23 cellular contexts compared by ENCODE assay signal in genomic region chr9:136358888-136359287, GRCh38. TPM values are rescaled to one million over a fixed set of nuclear protein-coding genes. Genes with fewer than 3 reads are reported as not detected.
"Had no signal": no experiment of that assay in that cellular context is flagged by ENCODE, and none has a peak within 500 bp of the region (broad histone marks: within the 10 kb centered on the region; RNA-seq: fewer than 3 reads in every experiment).

No MANE protein-coding gene starts in this region.

- H3K9ac ChIP-seq: SK-N-SH had no signal

- DNase-seq: KBM-7, NCI-H1092, NCI-H1105 treated with DMSO at 0.1 percent for 48 hours, NCI-H1417 treated with DMSO at 0.1 percent for 48 hours, NCI-H146, NCI-H1694 treated with DMSO at 0.1 percent for 48 hours, NCI-H1930, NCI-H2081, NCI-H2107, NCI-H226, NCI-H446, NCI-H510A, NCI-H524 treated with DMSO at 0.1 percent for 48 hours, NCI-H69, NCI-H774, RPMI8226, SHP77, SK-N-SH, SW 1271 had no signal

- H3K4me2 ChIP-seq: SK-N-SH had no signal

- H3K9me3 ChIP-seq: SK-N-SH had no signal

- FAIRE-seq: HepG2, RCC 7860 had no signal

RNA-seq across cellular contexts. Expression of gene CARD9, which starts 14.6 kb away (rescaled TPM):
- total RNA-seq: SK-MEL-5 had no signal

RNA-seq across cellular contexts. Expression of gene GPSM1, which starts 31.5 kb away (rescaled TPM):
- polyA plus RNA-seq: IgD-negative memory B cell had no signal
